Comparison of ENCODE assay signal across 8 cellular contexts in genomic region chr3:71010731-71011455, GRCh38.
DNase-seq lines count a peak whose midpoint lies in the region; ATAC-seq and TF ChIP-seq lines count a peak whose summit lies in the region.

No MANE protein-coding gene starts in this region.

- ATAC-seq in GM18505 (IDR thresholded peaks at IDR 0.05; ENCODE audit: unreplicated experiment) (peak; percentile 54), HG02943 (IDR thresholded peaks at IDR 0.05; ENCODE audit: low read depth, unreplicated experiment) (peak; percentile 68), sciatic nerve (no peak)

- intact Hi-C loops in sciatic nerve (cut with DNase I): no loop called here

- TF ChIP-seq POLR2A in GM18505 (IDR thresholded peaks at IDR 0.05; ENCODE audit: borderline replicate concordance, extremely low read depth, insufficient read depth, insufficient read length): no peak

- DNase-seq in activated CD4-positive, alpha-beta T cell treated with anti-CD3 and anti-CD28 coated beads for 24 hours (ENCODE audit: low read depth in 2 of 2): peak; percentile 47 to 57
- DNase-seq in glomerular visceral epithelial cell (ENCODE audit: extremely low spot score) (peak; percentile 64), ureter (ENCODE audit: low spot score) (no peak), amniotic stem cell (lab: John Stamatoyannopoulos, UW) (no peak), sciatic nerve (ENCODE audit: low spot score) (no peak)
- peak; percentile 84 for DNase-seq in stimulated activated naive CD4-positive, alpha-beta T cell treated with Interleukin-2 at 50 U/mL for 16 hours (lab: John Stamatoyannopoulos, UW)

Comparison
In these comparisons a context has a peak if more than half of its experiments do, and no peak if none do; other contexts are left out.
1. DNase-seq: peak in activated CD4-positive, alpha-beta T cell treated with anti-CD3 and anti-CD28 coated beads for 24 hours (2 of 2), glomerular visceral epithelial cell (single experiment) and stimulated activated naive CD4-positive, alpha-beta T cell treated with Interleukin-2 at 50 U/mL for 16 hours (single experiment); none in ureter (single experiment), amniotic stem cell (single experiment) and sciatic nerve (single experiment).